27 cellular contexts compared by ENCODE assay signal in the genomic region with DNA sequence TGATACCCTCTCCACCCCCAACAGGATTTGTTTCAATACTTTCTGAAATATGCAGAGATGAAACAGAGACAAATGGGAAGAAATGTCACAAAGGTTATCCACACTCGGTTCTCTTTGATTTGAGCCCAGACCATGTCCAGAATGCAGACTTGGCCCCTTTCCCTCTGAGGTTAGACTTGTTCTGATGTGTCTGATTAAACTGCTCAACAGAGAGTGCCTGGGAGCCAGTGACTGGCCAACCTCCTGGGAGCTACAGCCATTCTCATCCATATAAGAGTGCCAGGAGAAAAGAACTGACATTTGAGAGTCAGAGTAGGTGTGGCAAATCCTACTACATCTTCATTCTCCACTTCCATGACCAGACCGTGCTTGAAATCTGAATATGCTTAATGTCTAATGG.
"Had no signal": no experiment of that assay in that cellular context is flagged by ENCODE, and none has a peak within 500 bp of the region (broad histone marks: within the 10 kb centered on the region; RNA-seq: fewer than 3 reads in every experiment).

No MANE protein-coding gene starts in this region.

- H3K4me3 Mint-ChIP-seq: activated B cell treated with CpG ODN at 0.5 μM for 24 hours; activated CD8-positive, alpha-beta memory T cell treated with anti-CD3 and anti-CD28 coated beads, Interleukin-2, amount 10 ng/mL, durations not matched to agents 7 days and 5 days; activated CD8-positive, alpha-beta T cell treated with anti-CD3 and anti-CD28 coated beads, Interleukin-2, amount 10 ng/mL, durations not matched to agents 7 days and 5 days; activated naive CD8-positive, alpha-beta T cell; activated T-cell treated with anti-CD3 and anti-CD28 coated beads, Interleukin-2, amount 50 U/mL, for 72 hours; brain; memory B cell; naive thymus-derived CD4-positive, alpha-beta T cell; T-cell had no signal

- H3K27ac ChIP-seq: cardiac muscle cell, colonic mucosa, epithelial cell of prostate, gastroesophageal sphincter, hepatocyte, pancreas, prostate gland, spleen, tibial nerve had no signal

- H2AFZ ChIP-seq: hepatocyte had no signal

- DNase-seq: activated B cell treated with CpG ODN at 0.5 μM for 24 hours; activated CD8-positive, alpha-beta memory T cell treated with anti-CD3 and anti-CD28 coated beads, Interleukin-2, amount 10 ng/mL, durations not matched to agents 7 days and 5 days; activated CD8-positive, alpha-beta T cell treated with anti-CD3 and anti-CD28 coated beads, Interleukin-2, amount 10 ng/mL, durations not matched to agents 7 days and 5 days; activated naive CD4-positive, alpha-beta T cell; activated T-cell treated with anti-CD3 and anti-CD28 coated beads for 4 hours; activated T-cell treated with anti-CD3 and anti-CD28 coated beads, Interleukin-2, amount 50 U/mL, for 72 hours; anterior cingulate cortex; cerebellar nuclear complex; colonic mucosa; effector CD8-positive, alpha-beta T cell; kidney; left colon; midbrain; naive thymus-derived CD4-positive, alpha-beta T cell; pancreas; spleen; stimulated activated naive CD4-positive, alpha-beta T cell treated with Interleukin-2 at 50 U/mL for 16 hours; T-cell had no signal

- H3K36me3 ChIP-seq: cardiac muscle cell, colonic mucosa, gastroesophageal sphincter, pancreas, prostate gland, spleen, tibial nerve had no signal

- H3K4me2 ChIP-seq: hepatocyte had no signal

- H3K4me1 Mint-ChIP-seq: activated B cell treated with CpG ODN at 0.5 μM for 24 hours; activated CD8-positive, alpha-beta memory T cell treated with anti-CD3 and anti-CD28 coated beads, Interleukin-2, amount 10 ng/mL, durations not matched to agents 7 days and 5 days; memory B cell; T-cell had no signal

- H3K4me3 ChIP-seq: cardiac muscle cell, colonic mucosa, gastroesophageal sphincter, hepatocyte, pancreas, prostate gland, spleen, tibial nerve had no signal

- H3K79me2 ChIP-seq: hepatocyte had no signal

- ATAC-seq: activated CD8-positive, alpha-beta memory T cell treated with anti-CD3 and anti-CD28 coated beads, Interleukin-2, amount 10 ng/mL, durations not matched to agents 7 days and 5 days; activated CD8-positive, alpha-beta T cell treated with anti-CD3 and anti-CD28 coated beads, Interleukin-2, amount 10 ng/mL, durations not matched to agents 7 days and 5 days; activated T-cell treated with anti-CD3 and anti-CD28 coated beads, Interleukin-2, amount 50 U/mL, for 72 hours; gastroesophageal sphincter; left colon; naive thymus-derived CD4-positive, alpha-beta T cell; pancreas; T-cell had no signal

- FAIRE-seq: kidney, pancreas had no signal

- H3K9me3 Mint-ChIP-seq: activated B cell treated with CpG ODN at 0.5 μM for 24 hours; activated T-cell treated with anti-CD3 and anti-CD28 coated beads, Interleukin-2, amount 50 U/mL, for 72 hours; memory B cell; T-cell had no signal

- H3K9me3 ChIP-seq: colonic mucosa, gastroesophageal sphincter, pancreas, prostate gland, spleen, tibial nerve had no signal

- H3K36me3 Mint-ChIP-seq: activated CD8-positive, alpha-beta memory T cell treated with anti-CD3 and anti-CD28 coated beads, Interleukin-2, amount 10 ng/mL, durations not matched to agents 7 days and 5 days; activated naive CD8-positive, alpha-beta T cell; brain; memory B cell; naive thymus-derived CD4-positive, alpha-beta T cell; T-cell had no signal

- H3K27ac Mint-ChIP-seq: activated B cell treated with CpG ODN at 0.5 μM for 24 hours; activated CD8-positive, alpha-beta memory T cell treated with anti-CD3 and anti-CD28 coated beads, Interleukin-2, amount 10 ng/mL, durations not matched to agents 7 days and 5 days; activated CD8-positive, alpha-beta T cell treated with anti-CD3 and anti-CD28 coated beads, Interleukin-2, amount 10 ng/mL, durations not matched to agents 7 days and 5 days; activated naive CD8-positive, alpha-beta T cell; activated T-cell treated with anti-CD3 and anti-CD28 coated beads, Interleukin-2, amount 50 U/mL, for 72 hours; brain; memory B cell; naive thymus-derived CD4-positive, alpha-beta T cell; T-cell had no signal

- H3K27me3 Mint-ChIP-seq: activated B cell treated with CpG ODN at 0.5 μM for 24 hours; activated CD8-positive, alpha-beta memory T cell treated with anti-CD3 and anti-CD28 coated beads, Interleukin-2, amount 10 ng/mL, durations not matched to agents 7 days and 5 days; memory B cell had no signal

- H3K4me1 ChIP-seq: colonic mucosa, gastroesophageal sphincter, pancreas, prostate gland, spleen, tibial nerve had no signal

- H3K27me3 ChIP-seq: cardiac muscle cell, colonic mucosa, gastroesophageal sphincter, hepatocyte, pancreas, spleen, tibial nerve had no signal
